In genomic region chr6:167569879-167570278, GRCh38 we compare ENCODE assay signal across 21 cellular contexts.
"Had no signal": no experiment of that assay in that cellular context is flagged by ENCODE, and none has a peak within 500 bp of the region (broad histone marks: within the 10 kb centered on the region; RNA-seq: fewer than 3 reads in every experiment).

No MANE protein-coding gene starts in this region.

- H3K27me3 Mint-ChIP-seq: activated CD4-positive, alpha-beta T cell treated with anti-CD3 and anti-CD28 coated beads for 36 hours had no signal

- H3K4me3 Mint-ChIP-seq: activated CD4-positive, alpha-beta T cell treated with anti-CD3 and anti-CD28 coated beads for 36 hours; activated T-helper 1 cell treated with anti-CD3 and anti-CD28 coated beads, Interleukin-12 subunit alpha, Interleukin-12 subunit beta, Interleukin-2, Interleukin-4 antibody, amounts not matched to agents 30 ng/mL and 10 ng/mL and 1 ng/mL, durations not matched to agents 14 hours and 24 hours and 36 hours; central memory CD8-positive, alpha-beta T cell; neural crest cell had no signal

- H3K27ac ChIP-seq: breast epithelium, epithelial cell of prostate, left ventricle myocardium inferior, suprapubic skin had no signal

- H3K4me3 ChIP-seq: breast epithelium, left ventricle myocardium inferior, suprapubic skin, tibial nerve had no signal

- H3K9me3 ChIP-seq: breast epithelium, left ventricle myocardium inferior, suprapubic skin, tibial nerve had no signal

- H3K4me1 Mint-ChIP-seq: activated CD4-positive, alpha-beta T cell treated with anti-CD3 and anti-CD28 coated beads for 36 hours; central memory CD8-positive, alpha-beta T cell had no signal

- H3K4me1 ChIP-seq: breast epithelium had no signal

- H3K9me3 Mint-ChIP-seq: activated T-helper 1 cell treated with anti-CD3 and anti-CD28 coated beads, Interleukin-12 subunit alpha, Interleukin-12 subunit beta, Interleukin-2, Interleukin-4 antibody, amounts not matched to agents 30 ng/mL and 10 ng/mL and 1 ng/mL, durations not matched to agents 14 hours and 24 hours and 36 hours; central memory CD8-positive, alpha-beta T cell; neural crest cell had no signal

- ATAC-seq: activated CD4-positive, alpha-beta T cell treated with anti-CD3 and anti-CD28 coated beads for 36 hours had no signal

- H3K36me3 ChIP-seq: breast epithelium, left ventricle myocardium inferior, suprapubic skin, tibial nerve had no signal

- H3K27ac Mint-ChIP-seq: activated CD4-positive, alpha-beta T cell treated with anti-CD3 and anti-CD28 coated beads for 36 hours; activated T-helper 1 cell treated with anti-CD3 and anti-CD28 coated beads, Interleukin-12 subunit alpha, Interleukin-12 subunit beta, Interleukin-2, Interleukin-4 antibody, amounts not matched to agents 30 ng/mL and 10 ng/mL and 1 ng/mL, durations not matched to agents 14 hours and 24 hours and 36 hours; progenitor cell of endocrine pancreas had no signal

- DNase-seq: activated CD4-positive, alpha-beta T cell treated with anti-CD3 and anti-CD28 coated beads for 36 hours; activated CD4-positive, CD25-positive, alpha-beta regulatory T cell; activated CD8-positive, alpha-beta memory T cell treated with anti-CD3 and anti-CD28 coated beads for 24 hours; activated gamma-delta T cell; activated naive CD4-positive, alpha-beta T cell treated with anti-CD3 and anti-CD28 coated beads, Interleukin-2, amount 50 U/mL, for 16 hours; amniotic stem cell; dermis blood vessel endothelial cell; effector CD4-positive, alpha-beta T cell; islet precursor cell; left ventricle myocardium inferior; occipital lobe; stimulated activated CD4-positive, alpha-beta T cell treated with anti-CD3 and anti-CD28 coated beads, Interleukin-15, amount 100 ng/mL, for 24 hours; stimulated activated naive CD4-positive, alpha-beta T cell had no signal

- H3K27me3 ChIP-seq: tibial nerve had no signal
